In genomic region chr12:69423037-69423905, GRCh38 we compare ENCODE assay signal across 2 cellular contexts.
TF ChIP-seq lines count a peak whose summit lies in the region.

No MANE protein-coding gene starts in this region.

TF ChIP-seq in A549, 52 proteins besides CTCF, POLR2A, EP300 and RAD21 (continued from another document):
- TF ChIP-seq, protein P1, sequence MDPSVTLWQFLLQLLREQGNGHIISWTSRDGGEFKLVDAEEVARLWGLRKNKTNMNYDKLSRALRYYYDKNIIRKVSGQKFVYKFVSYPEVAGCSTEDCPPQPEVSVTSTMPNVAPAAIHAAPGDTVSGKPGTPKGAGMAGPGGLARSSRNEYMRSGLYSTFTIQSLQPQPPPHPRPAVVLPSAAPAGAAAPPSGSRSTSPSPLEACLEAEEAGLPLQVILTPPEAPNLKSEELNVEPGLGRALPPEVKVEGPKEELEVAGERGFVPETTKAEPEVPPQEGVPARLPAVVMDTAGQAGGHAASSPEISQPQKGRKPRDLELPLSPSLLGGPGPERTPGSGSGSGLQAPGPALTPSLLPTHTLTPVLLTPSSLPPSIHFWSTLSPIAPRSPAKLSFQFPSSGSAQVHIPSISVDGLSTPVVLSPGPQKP (IDR thresholded peaks at IDR 0.05; ENCODE audit: low read depth, low read length): no peak
- TF ChIP-seq MAFK (IDR thresholded peaks at IDR 0.05; ENCODE audit: partially characterized antibody): peak; percentile 66
- TF ChIP-seq HDAC2 (IDR thresholded peaks at IDR 0.05): no peak

TF ChIP-seq in K562, 482 proteins besides CTCF, POLR2A, EP300 and RAD21 (continued from another document):
- TF ChIP-seq RNF219 (CRISPR knock-in tag; IDR thresholded peaks at IDR 0.05): no peak
- peak; percentile 17 for TF ChIP-seq ZFP36 (IDR thresholded peaks at IDR 0.05; ENCODE audit: low read depth, low read length, partially characterized antibody)
- TF ChIP-seq, protein P1 (CRISPR knock-in tag; IDR thresholded peaks at IDR 0.05): no peak
